ENCODE assay signal across 1 cellular context in the genomic region with DNA sequence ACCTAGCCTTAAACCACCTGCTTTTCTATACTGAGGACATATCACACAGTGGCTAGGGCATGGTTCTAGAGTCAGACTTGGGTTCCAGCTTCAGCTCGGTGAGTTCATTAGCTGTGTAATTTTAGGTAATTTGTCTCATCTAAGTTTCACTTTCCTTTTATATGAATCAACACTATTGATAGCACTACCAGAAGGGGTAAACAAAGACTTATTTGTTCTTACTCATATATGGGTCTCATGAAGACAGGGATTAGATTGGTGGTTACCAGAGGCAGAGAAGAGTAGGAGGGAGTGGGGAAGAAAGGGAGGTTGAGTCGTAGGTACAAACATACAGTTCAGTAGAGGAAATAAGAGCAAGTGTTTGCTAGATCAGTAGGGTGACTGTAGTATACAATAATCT.
TF ChIP-seq lines count a peak whose summit lies in the region.

No MANE protein-coding gene starts in this region.

TF ChIP-seq in GM12878, 131 proteins besides CTCF, POLR2A, EP300 and RAD21 (continued from another document):
- TF ChIP-seq ZNF592 (IDR thresholded peaks at IDR 0.05) (no peak), IRF4 (IDR thresholded peaks at IDR 0.05; ENCODE audit: low read depth, low read length) (no peak), SUZ12 (IDR thresholded peaks at IDR 0.05; ENCODE audit: unreplicated experiment) (no peak), SMAD1 (IDR thresholded peaks at IDR 0.05; ENCODE audit: low read depth, partially characterized antibody) (no peak), GATAD2B (conservative IDR thresholded peaks at IDR 0.05; ENCODE audit: low read depth) (no peak)
- TF ChIP-seq, protein P1, sequence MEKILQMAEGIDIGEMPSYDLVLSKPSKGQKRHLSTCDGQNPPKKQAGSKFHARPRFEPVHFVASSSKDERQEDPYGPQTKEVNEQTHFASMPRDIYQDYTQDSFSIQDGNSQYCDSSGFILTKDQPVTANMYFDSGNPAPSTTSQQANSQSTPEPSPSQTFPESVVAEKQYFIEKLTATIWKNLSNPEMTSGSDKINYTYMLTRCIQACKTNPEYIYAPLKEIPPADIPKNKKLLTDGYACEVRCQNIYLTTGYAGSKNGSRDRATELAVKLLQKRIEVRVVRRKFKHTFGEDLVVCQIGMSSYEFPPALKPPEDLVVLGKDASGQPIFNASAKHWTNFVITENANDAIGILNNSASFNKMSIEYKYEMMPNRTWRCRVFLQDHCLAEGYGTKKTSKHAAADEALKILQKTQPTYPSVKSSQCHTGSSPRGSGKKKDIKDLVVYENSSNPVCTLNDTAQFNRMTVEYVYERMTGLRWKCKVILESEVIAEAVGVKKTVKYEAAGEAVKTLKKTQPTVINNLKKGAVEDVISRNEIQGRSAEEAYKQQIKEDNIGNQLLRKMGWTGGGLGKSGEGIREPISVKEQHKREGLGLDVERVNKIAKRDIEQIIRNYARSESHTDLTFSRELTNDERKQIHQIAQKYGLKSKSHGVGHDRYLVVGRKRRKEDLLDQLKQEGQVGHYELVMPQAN (conservative IDR thresholded peaks at IDR 0.05), result no peak
